Comparison of ENCODE assay signal across 27 cellular contexts in genomic region chr1:2201062-2201461, GRCh38.
"Had no signal": no experiment of that assay in that cellular context is flagged by ENCODE, and none has a peak within 500 bp of the region (broad histone marks: within the 10 kb centered on the region; RNA-seq: fewer than 3 reads in every experiment).

No MANE protein-coding gene starts in this region.

- H3K9me3 ChIP-seq: breast epithelium, heart left ventricle, lower lobe of right lung, mucosa of descending colon, pancreas, psoas muscle, thoracic aorta, uterus had no signal

- H3K4me3 ChIP-seq: breast epithelium, lower lobe of right lung, mucosa of descending colon, pancreas, psoas muscle, thoracic aorta, uterus had no signal

- H3K36me3 ChIP-seq: breast epithelium, heart left ventricle, lower lobe of right lung, pancreas, thoracic aorta, uterus had no signal

- FAIRE-seq: pancreas had no signal

- H3K4me1 ChIP-seq: foreskin keratinocyte had no signal

- H3K36me3 Mint-ChIP-seq: activated naive CD4-positive, alpha-beta T cell treated with anti-CD3 and anti-CD28 coated beads, Interleukin-2, amount 50 U/mL, for 24 hours; immature natural killer cell; type B pancreatic cell had no signal

- H3K27me3 Mint-ChIP-seq: activated B cell treated with CpG ODN at 0.5 μM for 24 hours; activated CD8-positive, alpha-beta T cell treated with anti-CD3 and anti-CD28 coated beads for 36 hours; activated naive CD4-positive, alpha-beta T cell treated with anti-CD3 and anti-CD28 coated beads, Interleukin-2, amount 50 U/mL, for 24 hours; activated naive CD8-positive, alpha-beta T cell treated with anti-CD3 and anti-CD28 coated beads, Interleukin-2, amount 50 U/mL, for 24 hours; stimulated activated naive CD8-positive, alpha-beta T cell treated with anti-CD3 and anti-CD28 coated beads, Interleukin-15, Interleukin-2, amounts not matched to agents 100 ng/mL and 50 ng/mL, for 24 hours; type B pancreatic cell had no signal

- DNase-seq: activated B cell treated with CpG ODN at 0.5 μM for 24 hours; activated CD4-positive, alpha-beta T cell treated with anti-CD3 and anti-CD28 coated beads, Interleukin-2, amount 50 U/mL, for 1 hour; activated CD8-positive, alpha-beta T cell treated with anti-CD3 and anti-CD28 coated beads for 36 hours; activated naive CD8-positive, alpha-beta T cell treated with anti-CD3 and anti-CD28 coated beads, Interleukin-2, amount 50 U/mL, for 24 hours; activated T-cell treated with anti-CD3 and anti-CD28 coated beads, Interleukin-2, amount 50 U/mL, for 4 hours; central memory CD4-positive, alpha-beta T cell; endodermal cell; foreskin keratinocyte; hypothalamus; immature natural killer cell; lower lobe of right lung; nucleus accumbens; pancreas; psoas muscle; uterus had no signal

- H3K27ac Mint-ChIP-seq: activated CD8-positive, alpha-beta T cell treated with anti-CD3 and anti-CD28 coated beads for 36 hours; activated naive CD4-positive, alpha-beta T cell treated with anti-CD3 and anti-CD28 coated beads, Interleukin-2, amount 50 U/mL, for 24 hours; activated naive CD8-positive, alpha-beta T cell treated with anti-CD3 and anti-CD28 coated beads, Interleukin-2, amount 50 U/mL, for 24 hours; activated T-helper 2 cell treated with anti-CD3 and anti-CD28 coated beads, Interferon-gamma antibody, Interleukin-2, Interleukin-4, amounts not matched to agents 10 μg/mL and 5 μg/mL and 100 μg/mL, durations not matched to agents 14 hours and 24 hours and 36 hours; dendritic cell treated with granulocyte-macrophage colony-stimulating factor and Interleukin-4, amounts not matched to agents 40 ng/mL and 50 ng/mL, for 4 days; endodermal cell; immature natural killer cell; stimulated activated naive CD8-positive, alpha-beta T cell treated with anti-CD3 and anti-CD28 coated beads, Interleukin-15, Interleukin-2, amounts not matched to agents 100 ng/mL and 50 ng/mL, for 24 hours; T-helper 2 cell treated with Interferon-gamma antibody and Interleukin-4, amounts not matched to agents 5 μg/mL and 100 μg/mL, for 36 hours; type B pancreatic cell had no signal

- H3K27me3 ChIP-seq: breast epithelium, foreskin keratinocyte, heart left ventricle, pancreas, uterus had no signal

- H3K27ac ChIP-seq: breast epithelium, foreskin keratinocyte, lower lobe of right lung, pancreas, psoas muscle, thoracic aorta, uterus had no signal

- ATAC-seq: activated CD8-positive, alpha-beta T cell treated with anti-CD3 and anti-CD28 coated beads for 36 hours; activated naive CD8-positive, alpha-beta T cell treated with anti-CD3 and anti-CD28 coated beads, Interleukin-2, amount 50 U/mL, for 24 hours; activated T-cell treated with anti-CD3 and anti-CD28 coated beads, Interleukin-2, amount 50 U/mL, for 4 hours; esophagus mucosa; foreskin keratinocyte; heart left ventricle; left lobe of liver; lower lobe of right lung; mucosa of descending colon; pancreas; psoas muscle had no signal

- H3K9me3 Mint-ChIP-seq: activated B cell treated with CpG ODN at 0.5 μM for 24 hours; activated CD8-positive, alpha-beta T cell treated with anti-CD3 and anti-CD28 coated beads for 36 hours; activated naive CD4-positive, alpha-beta T cell treated with anti-CD3 and anti-CD28 coated beads, Interleukin-2, amount 50 U/mL, for 24 hours; activated naive CD8-positive, alpha-beta T cell treated with anti-CD3 and anti-CD28 coated beads, Interleukin-2, amount 50 U/mL, for 24 hours; activated T-cell treated with anti-CD3 and anti-CD28 coated beads, Interleukin-2, amount 50 U/mL, for 4 hours; activated T-helper 2 cell treated with anti-CD3 and anti-CD28 coated beads, Interferon-gamma antibody, Interleukin-2, Interleukin-4, amounts not matched to agents 10 μg/mL and 5 μg/mL and 100 μg/mL, durations not matched to agents 14 hours and 24 hours and 36 hours; dendritic cell treated with granulocyte-macrophage colony-stimulating factor and Interleukin-4, amounts not matched to agents 40 ng/mL and 50 ng/mL, for 4 days; endodermal cell; immature natural killer cell; stimulated activated naive CD8-positive, alpha-beta T cell treated with anti-CD3 and anti-CD28 coated beads, Interleukin-15, Interleukin-2, amounts not matched to agents 100 ng/mL and 50 ng/mL, for 24 hours; T-helper 2 cell treated with Interferon-gamma antibody and Interleukin-4, amounts not matched to agents 5 μg/mL and 100 μg/mL, for 36 hours; type B pancreatic cell had no signal

- H3K4me3 Mint-ChIP-seq: activated B cell treated with CpG ODN at 0.5 μM for 24 hours; activated CD8-positive, alpha-beta T cell treated with anti-CD3 and anti-CD28 coated beads for 36 hours; activated naive CD4-positive, alpha-beta T cell treated with anti-CD3 and anti-CD28 coated beads, Interleukin-2, amount 50 U/mL, for 24 hours; activated naive CD8-positive, alpha-beta T cell treated with anti-CD3 and anti-CD28 coated beads, Interleukin-2, amount 50 U/mL, for 24 hours; activated T-cell treated with anti-CD3 and anti-CD28 coated beads, Interleukin-2, amount 50 U/mL, for 4 hours; endodermal cell; stimulated activated naive CD8-positive, alpha-beta T cell treated with anti-CD3 and anti-CD28 coated beads, Interleukin-15, Interleukin-2, amounts not matched to agents 100 ng/mL and 50 ng/mL, for 24 hours; T-helper 2 cell treated with Interferon-gamma antibody and Interleukin-4, amounts not matched to agents 5 μg/mL and 100 μg/mL, for 36 hours; type B pancreatic cell had no signal
